Comparison of ENCODE assay signal across 38 cellular contexts in genomic region chr11:103890654-103891053, GRCh38.
"Had no signal": no experiment of that assay in that cellular context is flagged by ENCODE, and none has a peak within 500 bp of the region (broad histone marks: within the 10 kb centered on the region; RNA-seq: fewer than 3 reads in every experiment).

No MANE protein-coding gene starts in this region.

- H3K27me3 ChIP-seq: adrenal gland, ascending aorta, body of pancreas, brain microvascular endothelial cell, breast epithelium, cardiac muscle cell had no signal

- H3K27ac Mint-ChIP-seq: activated naive CD4-positive, alpha-beta T cell treated with anti-CD3 and anti-CD28 coated beads for 36 hours; activated naive CD4-positive, alpha-beta T cell treated with anti-CD3 and anti-CD28 coated beads, Interleukin-2, amount 10 ng/mL, durations not matched to agents 7 days and 5 days; activated naive CD4-positive, alpha-beta T cell treated with anti-CD3 and anti-CD28 coated beads, Interleukin-2, amount 50 U/mL, for 24 hours; activated naive CD4-positive, alpha-beta T cell treated with anti-CD3 and anti-CD28 coated beads, Interleukin-2, amount 50 U/mL, for 72 hours; activated naive CD8-positive, alpha-beta T cell; activated naive CD8-positive, alpha-beta T cell treated with anti-CD3 and anti-CD28 coated beads for 36 hours; activated naive CD8-positive, alpha-beta T cell treated with anti-CD3 and anti-CD28 coated beads, Interleukin-2, amount 10 ng/mL, durations not matched to agents 7 days and 5 days; activated naive CD8-positive, alpha-beta T cell treated with anti-CD3 and anti-CD28 coated beads, Interleukin-2, amount 50 U/mL, for 24 hours; activated T-cell treated with anti-CD3 and anti-CD28 coated beads, Interleukin-2, amount 50 U/mL, for 72 hours; activated T-helper 1 cell treated with anti-CD3 and anti-CD28 coated beads, Interleukin-12 subunit alpha, Interleukin-12 subunit beta, Interleukin-2, Interleukin-4 antibody, amounts not matched to agents 30 ng/mL and 10 ng/mL and 1 ng/mL, durations not matched to agents 14 hours and 24 hours and 36 hours; activated T-helper 17 cell treated with anti-CD3 and anti-CD28 coated beads, Interleukin-2, amount 50 U/mL, for 72 hours; activated T-helper 2 cell treated with anti-CD3 and anti-CD28 coated beads, Interferon-gamma antibody, Interleukin-2, Interleukin-4, amounts not matched to agents 10 μg/mL and 5 μg/mL and 100 μg/mL, durations not matched to agents 14 hours and 24 hours and 36 hours; brain had no signal

- H3K27ac ChIP-seq: adrenal gland, ascending aorta, body of pancreas, brain microvascular endothelial cell, breast epithelium, cardiac muscle cell had no signal

- H3K4me1 Mint-ChIP-seq: activated naive CD4-positive, alpha-beta T cell treated with anti-CD3 and anti-CD28 coated beads, Interleukin-2, amount 10 ng/mL, durations not matched to agents 7 days and 5 days; activated naive CD4-positive, alpha-beta T cell treated with anti-CD3 and anti-CD28 coated beads, Interleukin-2, amount 50 U/mL, for 24 hours; activated naive CD8-positive, alpha-beta T cell treated with anti-CD3 and anti-CD28 coated beads for 36 hours; activated naive CD8-positive, alpha-beta T cell treated with anti-CD3 and anti-CD28 coated beads, Interleukin-2, amount 10 ng/mL, durations not matched to agents 7 days and 5 days; activated naive CD8-positive, alpha-beta T cell treated with anti-CD3 and anti-CD28 coated beads, Interleukin-2, amount 50 U/mL, for 24 hours; activated T-helper 17 cell treated with anti-CD3 and anti-CD28 coated beads, Interleukin-2, amount 50 U/mL, for 72 hours; central memory CD8-positive, alpha-beta T cell had no signal

- H3K9me3 Mint-ChIP-seq: activated naive CD4-positive, alpha-beta T cell treated with anti-CD3 and anti-CD28 coated beads, Interleukin-2, amount 10 ng/mL, durations not matched to agents 7 days and 5 days; activated naive CD8-positive, alpha-beta T cell treated with anti-CD3 and anti-CD28 coated beads, Interleukin-2, amount 10 ng/mL, durations not matched to agents 7 days and 5 days; activated T-helper 2 cell treated with anti-CD3 and anti-CD28 coated beads, Interferon-gamma antibody, Interleukin-2, Interleukin-4, amounts not matched to agents 10 μg/mL and 5 μg/mL and 100 μg/mL, durations not matched to agents 14 hours and 24 hours and 36 hours had no signal

- H3K4me3 ChIP-seq: adrenal gland, ascending aorta, body of pancreas, breast epithelium, cardiac muscle cell had no signal

- H3K36me3 ChIP-seq: adrenal gland, ascending aorta, brain microvascular endothelial cell, breast epithelium, cardiac muscle cell had no signal

- ATAC-seq: activated naive CD4-positive, alpha-beta T cell treated with anti-CD3 and anti-CD28 coated beads, Interleukin-2, amount 50 U/mL, for 72 hours; activated naive CD8-positive, alpha-beta T cell treated with anti-CD3 and anti-CD28 coated beads, Interleukin-2, amount 50 U/mL, for 24 hours; activated T-cell treated with anti-CD3 and anti-CD28 coated beads, Interleukin-2, amount 50 U/mL, for 4 hours; activated T-cell treated with anti-CD3 and anti-CD28 coated beads, Interleukin-2, amount 50 U/mL, for 72 hours; activated T-helper 17 cell treated with anti-CD3 and anti-CD28 coated beads, Interleukin-2, amount 50 U/mL, for 72 hours; body of pancreas had no signal

- H3K4me1 ChIP-seq: adrenal gland, ascending aorta, body of pancreas, breast epithelium had no signal

- DNase-seq: activated effector memory CD4-positive, alpha-beta T cell treated with anti-CD3 and anti-CD28 coated beads, Interleukin-2, amount 50 U/mL, for 16 hours; activated effector memory CD4-positive, alpha-beta T cell treated with Interleukin-2 at 50 U/mL for 16 hours; activated gamma-delta T cell; activated gamma-delta T cell treated with Interleukin-2 at 50 U/mL for 16 hours; activated naive CD4-positive, alpha-beta T cell; activated naive CD4-positive, alpha-beta T cell treated with anti-CD3 and anti-CD28 coated beads for 36 hours; activated naive CD4-positive, alpha-beta T cell treated with anti-CD3 and anti-CD28 coated beads, Interleukin-2, amount 10 ng/mL, durations not matched to agents 7 days and 5 days; activated naive CD4-positive, alpha-beta T cell treated with anti-CD3 and anti-CD28 coated beads, Interleukin-2, amount 50 U/mL, for 16 hours; activated naive CD4-positive, alpha-beta T cell treated with Interleukin-2 at 50 U/mL for 16 hours; activated naive CD8-positive, alpha-beta T cell treated with anti-CD3 and anti-CD28 coated beads for 36 hours; activated naive CD8-positive, alpha-beta T cell treated with anti-CD3 and anti-CD28 coated beads, Interleukin-2, amount 10 ng/mL, durations not matched to agents 7 days and 5 days; activated naive CD8-positive, alpha-beta T cell treated with anti-CD3 and anti-CD28 coated beads, Interleukin-2, amount 50 U/mL, for 24 hours; activated T-cell treated with anti-CD3 and anti-CD28 coated beads, Interleukin-2, amount 50 U/mL, for 4 hours; activated T-cell treated with anti-CD3 and anti-CD28 coated beads, Interleukin-2, amount 50 U/mL, for 48 hours; activated T-cell treated with anti-CD3 and anti-CD28 coated beads, Interleukin-2, amount 50 U/mL, for 72 hours; adrenal gland; amniotic stem cell; amygdala; anterior cingulate cortex; aorta; body of pancreas; brain microvascular endothelial cell; caudate nucleus; central memory CD4-positive, alpha-beta T cell; cerebellar nuclear complex had no signal

- H3K4me3 Mint-ChIP-seq: activated naive CD4-positive, alpha-beta T cell treated with anti-CD3 and anti-CD28 coated beads for 36 hours; activated naive CD4-positive, alpha-beta T cell treated with anti-CD3 and anti-CD28 coated beads, Interleukin-2, amount 10 ng/mL, durations not matched to agents 7 days and 5 days; activated naive CD4-positive, alpha-beta T cell treated with anti-CD3 and anti-CD28 coated beads, Interleukin-2, amount 50 U/mL, for 24 hours; activated naive CD8-positive, alpha-beta T cell; activated naive CD8-positive, alpha-beta T cell treated with anti-CD3 and anti-CD28 coated beads for 36 hours; activated naive CD8-positive, alpha-beta T cell treated with anti-CD3 and anti-CD28 coated beads, Interleukin-2, amount 10 ng/mL, durations not matched to agents 7 days and 5 days; activated naive CD8-positive, alpha-beta T cell treated with anti-CD3 and anti-CD28 coated beads, Interleukin-2, amount 50 U/mL, for 24 hours; activated T-cell treated with anti-CD3 and anti-CD28 coated beads, Interleukin-2, amount 50 U/mL, for 4 hours; activated T-cell treated with anti-CD3 and anti-CD28 coated beads, Interleukin-2, amount 50 U/mL, for 72 hours; activated T-helper 1 cell treated with anti-CD3 and anti-CD28 coated beads, Interleukin-12 subunit alpha, Interleukin-12 subunit beta, Interleukin-2, Interleukin-4 antibody, amounts not matched to agents 30 ng/mL and 10 ng/mL and 1 ng/mL, durations not matched to agents 14 hours and 24 hours and 36 hours; activated T-helper 17 cell treated with anti-CD3 and anti-CD28 coated beads, Interleukin-2, amount 50 U/mL, for 72 hours; brain; central memory CD8-positive, alpha-beta T cell had no signal

- H3K9me3 ChIP-seq: adrenal gland, ascending aorta, body of pancreas had no signal

- FAIRE-seq: bronchial epithelial cell, colon had no signal

- H3K27me3 Mint-ChIP-seq: activated naive CD4-positive, alpha-beta T cell treated with anti-CD3 and anti-CD28 coated beads, Interleukin-2, amount 10 ng/mL, durations not matched to agents 7 days and 5 days; activated naive CD8-positive, alpha-beta T cell; activated naive CD8-positive, alpha-beta T cell treated with anti-CD3 and anti-CD28 coated beads for 36 hours; activated naive CD8-positive, alpha-beta T cell treated with anti-CD3 and anti-CD28 coated beads, Interleukin-2, amount 50 U/mL, for 24 hours; central memory CD8-positive, alpha-beta T cell had no signal

- H3K36me3 Mint-ChIP-seq: activated naive CD4-positive, alpha-beta T cell treated with anti-CD3 and anti-CD28 coated beads, Interleukin-2, amount 10 ng/mL, durations not matched to agents 7 days and 5 days; activated naive CD4-positive, alpha-beta T cell treated with anti-CD3 and anti-CD28 coated beads, Interleukin-2, amount 50 U/mL, for 24 hours; activated naive CD8-positive, alpha-beta T cell; activated naive CD8-positive, alpha-beta T cell treated with anti-CD3 and anti-CD28 coated beads for 36 hours; activated naive CD8-positive, alpha-beta T cell treated with anti-CD3 and anti-CD28 coated beads, Interleukin-2, amount 10 ng/mL, durations not matched to agents 7 days and 5 days; brain had no signal
